ENCODE assay signal across 17 cellular contexts in the genomic region with DNA sequence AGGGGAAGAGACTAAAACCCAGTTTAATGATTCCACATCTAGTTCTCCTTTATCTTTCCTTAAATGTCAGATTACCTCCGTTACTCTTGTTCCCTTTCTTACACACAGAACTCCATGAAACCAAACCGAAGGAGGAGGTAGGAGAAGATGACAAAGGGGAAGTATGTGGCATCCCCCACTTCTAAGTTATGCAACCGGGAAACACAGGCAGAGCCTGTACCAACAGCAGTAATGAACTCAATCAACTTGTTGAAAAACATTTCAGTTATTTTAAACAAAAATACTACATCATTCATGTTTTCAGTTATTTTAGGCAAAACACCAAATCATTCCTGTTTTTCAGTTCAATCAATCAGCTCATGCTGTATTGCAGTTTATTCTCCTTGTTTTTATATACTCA.
DNase-seq lines count a peak whose midpoint lies in the region; ATAC-seq, FAIRE-seq and TF ChIP-seq lines count a peak whose summit lies in the region.
"Had no signal": no experiment of that assay in that cellular context is flagged by ENCODE, and none has a peak within 500 bp of the region (broad histone marks: within the 10 kb centered on the region; RNA-seq: fewer than 3 reads in every experiment).

No MANE protein-coding gene starts in this region.

- no peak for TF ChIP-seq POLR2A in K562 (conservative IDR thresholded peaks at IDR 0.05)

- H3K4me1 ChIP-seq in K562 (replicated peaks in 1 of 2; ENCODE audit: control insufficient read depth in 2 of 2, insufficient read depth in 2 of 2, low read length in 2 of 2) (no peaks in the 10 kb centered on the region; a peak in 1 of 5 replicates), keratinocyte (ENCODE audit: control insufficient read depth, extremely low read depth, insufficient read depth, low read length) (peaks cover 8% of the 10 kb centered on the region)
- H3K4me1 ChIP-seq: uterus had no signal

- no peak overlapping the region for H3K4me3 ChIP-seq in MG63
- H3K4me3 ChIP-seq in K562: no peak overlapping the region
- no peak overlapping the region for H3K4me3 ChIP-seq in keratinocyte (ENCODE audit: control insufficient read depth in 2 of 3, extremely low read depth in 1 of 3, insufficient read depth in 2 of 3, low read depth in 1 of 3, low read length in 3 of 3)
- H3K4me3 ChIP-seq: adrenal gland, uterus had no signal

- H3K27ac ChIP-seq in 22Rv1: peak overlapping the region; percentile 97
- H3K27ac ChIP-seq in K562 (ENCODE audit: extremely low read depth, low read depth, low read length): no peak overlapping the region
- no peak overlapping the region for H3K27ac ChIP-seq in keratinocyte (ENCODE audit: control insufficient read depth, insufficient read depth, low read length)
- H3K27ac ChIP-seq: uterus had no signal

- ATAC-seq in K562: no peak
- ATAC-seq in HG03280 (IDR thresholded peaks at IDR 0.05; ENCODE audit: unreplicated experiment): no peak
- ATAC-seq in Right ventricle myocardium superior (ENCODE audit: poor library complexity): no peak
- no peak for ATAC-seq in HG03571 (IDR thresholded peaks at IDR 0.05; ENCODE audit: unreplicated experiment)

- H3K9ac ChIP-seq in K562 (ENCODE audit: insufficient read depth in 1 of 2, low read depth in 2 of 2, low read length in 2 of 2) (no peak overlapping the region), keratinocyte (ENCODE audit: control insufficient read depth, extremely low read depth, insufficient read depth, low read length) (no peak overlapping the region)

- TF ChIP-seq CTCF in 22Rv1 (IDR thresholded peaks at IDR 0.05) (no peak), K562 (IDR thresholded peaks at IDR 0.05 in 2 of 3, conservative IDR thresholded peaks at IDR 0.05 in 1 of 3; ENCODE audit: insufficient read depth in 2 of 3, low read depth in 1 of 3, low read length in 3 of 3) (no peak), keratinocyte (optimal IDR thresholded peaks at IDR 0.05 in 1 of 3, IDR thresholded peaks at IDR 0.05 in 1 of 3, conservative IDR thresholded peaks at IDR 0.05 in 1 of 3; ENCODE audit: extremely low read depth in 1 of 3, insufficient read depth in 2 of 3, low read length in 3 of 3) (no peak)

- H3K36me3 ChIP-seq in MG63 (no peaks in the 10 kb centered on the region), K562 (ENCODE audit: control insufficient read depth, insufficient read depth, low read length) (no peaks in the 10 kb centered on the region), keratinocyte (ENCODE audit: control insufficient read depth in 2 of 2, extremely low read depth in 1 of 2, insufficient read depth in 2 of 2, low read length in 2 of 2) (no peaks in the 10 kb centered on the region)
- H3K36me3 ChIP-seq: adrenal gland, uterus had no signal

- H3K9me3 ChIP-seq in MG63 (no peaks in the 10 kb centered on the region), K562 (replicated peaks; ENCODE audit: control insufficient read depth, insufficient read depth, low read depth, low read length) (no peaks in the 10 kb centered on the region), keratinocyte (ENCODE audit: control insufficient read depth, low read depth, low read length) (no peaks in the 10 kb centered on the region)
- H3K9me3 ChIP-seq: adrenal gland, Caco-2, uterus had no signal

- no peak for TF ChIP-seq RAD21 in K562 (CRISPR knock-in tag; conservative IDR thresholded peaks at IDR 0.05 in 1 of 2, IDR thresholded peaks at IDR 0.05 in 1 of 2)

- dilution Hi-C loops in keratinocyte (cut with MboI; ENCODE audit: extremely low pct_ligation_motif_present, low sequenced_read_pairs): no loop called here

- intact Hi-C loops in K562 (cut with micrococcal nuclease): loop anchor here (10.0 kb wide), 1 partner anchor 156 kb away; no protein-coding TSS in a partner anchor
- intact Hi-C loops in Right ventricle myocardium superior (cut with DNase I): no loop called here

- CTCF ChIA-PET in K562 (lab: Yijun Ruan, JAX; ENCODE audit: low intra/inter-chr PET ratio): no interaction called here

- no peak overlapping the region for H3K4me2 ChIP-seq in K562 (ENCODE audit: insufficient read depth, low read length)
- H3K4me2 ChIP-seq in keratinocyte (ENCODE audit: control insufficient read depth, extremely low read depth, insufficient read depth, low read depth, low read length): no peak overlapping the region

- peak; percentile 45 for DNase-seq in MG63
- no peak for DNase-seq in K562 (ENCODE audit: extremely low read depth in 1 of 4, low spot score in 3 of 4)
- no peak for DNase-seq in keratinocyte (ENCODE audit: low read depth, low spot score)
- DNase-seq in HuH-7.5 (ENCODE audit: low spot score): no peak
- no peak for DNase-seq in Right ventricle myocardium superior
- DNase-seq: activated CD4-positive, alpha-beta T cell treated with anti-CD3 and anti-CD28 coated beads, Interleukin-2, amount 10 ng/mL, durations not matched to agents 7 days and 5 days; activated T-cell treated with anti-CD3 and anti-CD28 coated beads, Interleukin-2, amount 50 U/mL, for 24 hours; GDM1; NCI-H510A treated with DMSO at 0.1 percent for 48 hours; T-helper 2 cell; uterus had no signal

- BruUV-seq in K562 (replicated peaks; lab: Mats Ljungman, UMichigan): no TSS peak

- in situ Hi-C loops in K562 (cut with MboI): loop anchor here (25.0 kb wide), 1 partner anchor 694 kb away; the partner anchor contains the start of gene RFESD

- H2AFZ ChIP-seq in K562 (ENCODE audit: low read depth, low read length) (no peak overlapping the region), keratinocyte (ENCODE audit: control insufficient read depth, low read length) (no peak overlapping the region)

- H3K79me2 ChIP-seq in K562 (ENCODE audit: control insufficient read depth, insufficient read depth, low read length) (no peaks in the 10 kb centered on the region), keratinocyte (ENCODE audit: control insufficient read depth, insufficient read depth, low read length) (no peaks in the 10 kb centered on the region)

- H4K20me1 ChIP-seq in K562 (replicated peaks; ENCODE audit: control insufficient read depth, insufficient read depth, low read length) (no peaks in the 10 kb centered on the region), keratinocyte (ENCODE audit: control insufficient read depth, extremely low read depth, insufficient read depth, low read length) (no peaks in the 10 kb centered on the region)

- TF ChIP-seq EP300 in K562 (IDR thresholded peaks at IDR 0.05; ENCODE audit: low read length): no peak

- FAIRE-seq in K562 (lab: Jason Lieb, UNC) (no peak), keratinocyte (lab: Jason Lieb, UNC) (peak; percentile 5)
- FAIRE-seq: GM19239 had no signal

- no peaks in the 10 kb centered on the region for H3K27me3 ChIP-seq in MG63
- peaks cover 5 to 12% of the 10 kb centered on the region in 2 experiments; a peak in 4 of 5 replicates for H3K27me3 ChIP-seq in K562 (ENCODE audit: control insufficient read depth in 2 of 2, insufficient read depth in 2 of 2, low read length in 2 of 2)
- no peaks in the 10 kb centered on the region for H3K27me3 ChIP-seq in keratinocyte (ENCODE audit: control insufficient read depth, extremely low read depth, insufficient read depth, low read length)
- H3K27me3 ChIP-seq: adrenal gland, uterus had no signal

- 0% methylated on average over 3 of the region's 3 CpGs for WGBS in K562 (ENCODE audit: insufficient coverage, low coverage, missing lambda C conversion rate)

- H3K9me1 ChIP-seq in K562 (ENCODE audit: control insufficient read depth, insufficient read depth, low read length) (no peaks in the 10 kb centered on the region), keratinocyte (ENCODE audit: control insufficient read depth, extremely low read depth, insufficient read depth, low read length) (no peaks in the 10 kb centered on the region)

- POLR2A ChIA-PET in K562 (lab: Yijun Ruan, JAX): no interaction called here

TF ChIP-seq in K562, 482 proteins besides CTCF, POLR2A, EP300 and RAD21:
- no peak for TF ChIP-seq SMC3 (conservative IDR thresholded peaks at IDR 0.05; ENCODE audit: insufficient read depth, low read depth, low read length)
- no peak for TF ChIP-seq E2F3 (CRISPR knock-in tag; IDR thresholded peaks at IDR 0.05)
- TF ChIP-seq CEBPB (tag; IDR thresholded peaks at IDR 0.05): peak; percentile 29; the same call in 1 of the 2 replicates
- TF ChIP-seq CEBPG (CRISPR knock-in tag; IDR thresholded peaks at IDR 0.05): no peak
- 0 out of 4 replicates have a peak, but pooled peaks of 1 of the 2 experiments have one; percentile 15 for TF ChIP-seq CEBPG (tag; conservative IDR thresholded peaks at IDR 0.05 in 1 of 2, IDR thresholded peaks at IDR 0.05 in 1 of 2)
- TF ChIP-seq CBX2 (IDR thresholded peaks at IDR 0.05; ENCODE audit: insufficient read depth, low read length, poor library complexity, severe bottlenecking): no peak
- no peak for TF ChIP-seq FOXA3 (CRISPR knock-in tag; conservative IDR thresholded peaks at IDR 0.05 in 1 of 2, IDR thresholded peaks at IDR 0.05 in 1 of 2)
